In the genomic region with DNA sequence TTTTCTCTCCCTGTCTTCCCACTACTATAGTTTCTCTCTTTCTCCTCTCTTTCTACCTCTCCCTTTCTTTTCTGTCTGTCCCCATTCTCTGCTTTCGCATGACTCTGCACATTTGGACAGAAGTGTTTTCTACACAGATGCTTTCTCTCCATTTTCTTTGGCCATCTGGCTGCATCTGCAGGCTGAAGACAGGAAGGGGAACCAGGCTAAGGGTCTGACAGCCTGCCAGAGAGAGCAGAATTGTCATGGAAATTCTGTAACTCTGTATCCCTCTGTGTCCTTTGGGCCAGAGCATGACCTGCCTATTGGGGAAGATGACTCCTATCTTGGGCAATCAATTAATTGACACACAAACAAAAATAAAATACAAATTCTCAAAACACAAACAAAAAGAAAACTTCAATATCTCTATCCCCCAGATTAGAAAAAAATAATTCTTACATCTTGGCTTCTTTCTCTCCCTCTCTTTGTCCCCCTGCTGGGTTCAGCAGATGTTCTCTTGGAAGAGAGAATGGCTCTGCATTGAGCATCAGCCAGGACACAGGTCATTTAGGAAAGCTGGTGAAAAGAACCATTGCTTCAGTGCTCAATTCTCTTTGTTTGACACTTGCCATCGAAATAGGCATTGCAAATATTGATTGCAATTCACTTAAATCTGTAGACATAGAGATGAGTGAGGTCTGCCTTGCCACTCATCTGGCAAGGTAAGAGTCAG, we compare ENCODE assay signal across 19 cellular contexts.
DNase-seq lines count a peak whose midpoint lies in the region; ATAC-seq and TF ChIP-seq lines count a peak whose summit lies in the region.
"Had no signal": no experiment of that assay in that cellular context is flagged by ENCODE, and none has a peak within 500 bp of the region (broad histone marks: within the 10 kb centered on the region; RNA-seq: fewer than 3 reads in every experiment).

No MANE protein-coding gene starts in this region.

- no peak overlapping the region for H2BK15ac ChIP-seq in mesendoderm (replicated peaks; ENCODE audit: low read depth)

- no peak overlapping the region for H4K5ac ChIP-seq in mesendoderm (ENCODE audit: low read length)

- H4K8ac ChIP-seq in mesendoderm (ENCODE audit: low read depth, low read length), result no peak overlapping the region

- no peak overlapping the region for H3K18ac ChIP-seq in mesendoderm (ENCODE audit: low read length)

- WGBS in mesendoderm (ENCODE audit: extremely low coverage, insufficient coverage, low lambda C conversion rate), result no CpG with 5 or more reads among the region's 2 CpGs

- no peak overlapping the region for H2AK5ac ChIP-seq in mesendoderm (ENCODE audit: low read length)

- H3K27ac ChIP-seq in caudate nucleus (ENCODE audit: low read depth, low read length) (peak overlapping the region; percentile 31), mesendoderm (ENCODE audit: low read depth, low read length) (no peak overlapping the region)
- H3K27ac ChIP-seq: KMS-11, pancreas, testis had no signal

- H3K27me3 ChIP-seq in mesendoderm (ENCODE audit: insufficient read depth, low read length, poor library complexity), result no peaks in the 10 kb centered on the region
- H3K27me3 ChIP-seq: pancreas, testis had no signal

- DNase-seq in AG10803 (ENCODE audit: low read depth) (peak; percentile 27), NCI-H1092 (lab: John Stamatoyannopoulos, UW) (peak; percentile 47), caudate nucleus (lab: John Stamatoyannopoulos, UW) (peak in 8 of 61 donors; percentile 6 to 75 (median 26)), mesendoderm (no peak), GM20000 (ENCODE audit: low spot score) (no peak)
- DNase-seq in activated CD4-positive, alpha-beta T cell treated with anti-CD3 and anti-CD28 coated beads for 1 hour, result no peak
- no peak for DNase-seq in activated CD4-positive, alpha-beta T cell treated with anti-CD3 and anti-CD28 coated beads for 4 hours
- DNase-seq: activated CD8-positive, alpha-beta memory T cell treated with anti-CD3 and anti-CD28 coated beads, Interleukin-2, amount 10 ng/mL, durations not matched to agents 7 days and 5 days; activated effector memory CD4-positive, alpha-beta T cell treated with Interleukin-2 at 50 U/mL for 16 hours; amniotic stem cell; effector memory CD8-positive, alpha-beta T cell; NCI-H510A treated with DMSO at 0.1 percent for 48 hours; pancreas; stimulated activated CD4-positive, alpha-beta T cell treated with anti-CD3 and anti-CD28 coated beads, Interleukin-2, amount 100 ng/mL, for 48 hours; T1000; testis had no signal

- no peak overlapping the region for H3K4me2 ChIP-seq in mesendoderm (ENCODE audit: low read length)
- H3K4me2 ChIP-seq: KMS-11 had no signal

- TF ChIP-seq CTCF in AG10803 (conservative IDR thresholded peaks at IDR 0.05; ENCODE audit: low read length) (no peak), GM20000 (IDR thresholded peaks at IDR 0.05; ENCODE audit: extremely low read depth, missing control alignments) (no peak)

- H3K56ac ChIP-seq in mesendoderm (ENCODE audit: low read length), result no peak overlapping the region

- no peak overlapping the region for H3K4ac ChIP-seq in mesendoderm (ENCODE audit: low read depth, low read length)

- no peak overlapping the region for H3K9ac ChIP-seq in mesendoderm (ENCODE audit: low read length)
- H3K9ac ChIP-seq: KMS-11 had no signal

- H3K4me3 ChIP-seq in AG10803 (ENCODE audit: low read length) (no peak overlapping the region), mesendoderm (ENCODE audit: low read length) (no peak overlapping the region)
- H3K4me3 ChIP-seq: GM12878, pancreas, testis had no signal

- H3K4me1 ChIP-seq in mesendoderm (ENCODE audit: control insufficient read depth, low read depth, low read length), result no peaks in the 10 kb centered on the region
- H3K4me1 ChIP-seq: pancreas, testis had no signal

- no peaks in the 10 kb centered on the region for H3K79me1 ChIP-seq in mesendoderm (ENCODE audit: low read length)

- H2BK120ac ChIP-seq in mesendoderm (ENCODE audit: low read depth, low read length), result no peak overlapping the region

- H3K36me3 ChIP-seq in mesendoderm (ENCODE audit: control insufficient read depth, insufficient read depth, low read length), result no peaks in the 10 kb centered on the region
- H3K36me3 ChIP-seq: pancreas had no signal

- H2BK5ac ChIP-seq in mesendoderm (ENCODE audit: low read length), result no peak overlapping the region

- ATAC-seq in HG03457 (IDR thresholded peaks at IDR 0.05; ENCODE audit: unreplicated experiment), result no peak
- ATAC-seq: activated CD8-positive, alpha-beta memory T cell treated with anti-CD3 and anti-CD28 coated beads, Interleukin-2, amount 10 ng/mL, durations not matched to agents 7 days and 5 days; effector memory CD8-positive, alpha-beta T cell; GM12878 had no signal

- peak overlapping the region; percentile 51 for H3K23ac ChIP-seq in mesendoderm (ENCODE audit: low read length)

- no peaks in the 10 kb centered on the region for H3K79me2 ChIP-seq in mesendoderm (ENCODE audit: control insufficient read depth, insufficient read depth, low read length)

Comparison
In these comparisons a context has a peak if more than half of its experiments do, and no peak if none do; other contexts are left out.
1. DNase-seq: peak in AG10803 (single experiment) and NCI-H1092 (single experiment); none in mesendoderm (single experiment), activated CD4-positive, alpha-beta T cell treated with anti-CD3 and anti-CD28 coated beads for 1 hour (single experiment), GM20000 (single experiment) and activated CD4-positive, alpha-beta T cell treated with anti-CD3 and anti-CD28 coated beads for 4 hours (0 of 2).